1 cellular context compared by ENCODE assay signal in the genomic region with DNA sequence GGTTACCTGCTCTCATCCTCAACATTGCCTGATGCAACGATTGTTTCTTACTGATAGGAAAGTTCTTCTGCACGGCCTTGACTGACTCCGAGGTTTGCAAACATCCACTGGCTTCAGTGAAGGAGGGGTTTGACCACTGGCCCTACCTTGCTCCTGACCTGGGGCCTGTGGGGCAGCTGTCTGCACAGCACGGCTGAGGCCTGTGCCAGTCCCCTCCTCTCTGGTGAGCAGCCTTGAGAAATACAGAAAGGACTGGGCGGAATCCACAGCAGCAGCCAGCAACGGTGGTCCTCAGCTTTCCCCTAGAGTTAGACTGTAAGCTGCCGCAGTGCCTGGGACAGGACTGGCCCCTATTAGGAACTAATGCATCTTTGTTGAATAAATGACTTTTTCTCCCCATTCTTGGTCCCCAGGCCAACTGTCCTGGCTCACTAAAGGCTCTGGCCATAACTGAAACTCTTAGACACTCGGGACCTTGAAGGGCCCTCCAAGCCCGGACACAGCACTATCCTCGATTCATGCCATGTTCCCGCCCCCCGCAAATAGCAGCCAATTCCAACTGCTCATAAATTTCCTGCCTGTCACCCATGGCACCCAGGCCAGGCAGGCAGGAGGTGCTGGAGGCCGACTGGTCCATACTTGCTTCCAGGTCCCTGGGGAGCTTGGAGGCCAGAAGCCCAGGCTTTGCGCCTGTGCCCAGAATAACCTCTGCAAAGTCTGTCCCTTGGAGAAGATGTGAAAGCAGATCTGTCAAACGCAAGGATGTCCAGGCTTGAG.
TF ChIP-seq lines count a peak whose summit lies in the region.

No MANE protein-coding gene starts in this region.

TF ChIP-seq in K562, 482 proteins besides CTCF, POLR2A, EP300 and RAD21:
- TF ChIP-seq ZNF507 (tag; conservative IDR thresholded peaks at IDR 0.05) (no peak), CCAR2 (IDR thresholded peaks at IDR 0.05; ENCODE audit: low read depth, low read length) (no peak), MEIS2 (IDR thresholded peaks at IDR 0.05; ENCODE audit: partially characterized antibody) (peak; percentile 23), TEAD4 (IDR thresholded peaks at IDR 0.05; ENCODE audit: low read length) (no peak), TEAD4 (CRISPR knock-in tag; IDR thresholded peaks at IDR 0.05; ENCODE audit: borderline replicate concordance) (no peak), SAP30 (IDR thresholded peaks at IDR 0.05; ENCODE audit: borderline replicate concordance, insufficient read depth, low read depth, low read length, poor library complexity, severe bottlenecking) (no peak), CBX3 (IDR thresholded peaks at IDR 0.05; ENCODE audit: borderline replicate concordance in 1 of 2, low read length in 2 of 2) (no peak)
- TF ChIP-seq, protein P1, sequence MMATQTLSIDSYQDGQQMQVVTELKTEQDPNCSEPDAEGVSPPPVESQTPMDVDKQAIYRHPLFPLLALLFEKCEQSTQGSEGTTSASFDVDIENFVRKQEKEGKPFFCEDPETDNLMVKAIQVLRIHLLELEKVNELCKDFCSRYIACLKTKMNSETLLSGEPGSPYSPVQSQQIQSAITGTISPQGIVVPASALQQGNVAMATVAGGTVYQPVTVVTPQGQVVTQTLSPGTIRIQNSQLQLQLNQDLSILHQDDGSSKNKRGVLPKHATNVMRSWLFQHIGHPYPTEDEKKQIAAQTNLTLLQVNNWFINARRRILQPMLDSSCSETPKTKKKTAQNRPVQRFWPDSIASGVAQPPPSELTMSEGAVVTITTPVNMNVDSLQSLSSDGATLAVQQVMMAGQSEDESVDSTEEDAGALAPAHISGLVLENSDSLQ (IDR thresholded peaks at IDR 0.05) = peak; percentile 28; the same call in 1 of the 2 replicates
TF ChIP-seq in K562: peak in this region for 2.
